In the genomic region with DNA sequence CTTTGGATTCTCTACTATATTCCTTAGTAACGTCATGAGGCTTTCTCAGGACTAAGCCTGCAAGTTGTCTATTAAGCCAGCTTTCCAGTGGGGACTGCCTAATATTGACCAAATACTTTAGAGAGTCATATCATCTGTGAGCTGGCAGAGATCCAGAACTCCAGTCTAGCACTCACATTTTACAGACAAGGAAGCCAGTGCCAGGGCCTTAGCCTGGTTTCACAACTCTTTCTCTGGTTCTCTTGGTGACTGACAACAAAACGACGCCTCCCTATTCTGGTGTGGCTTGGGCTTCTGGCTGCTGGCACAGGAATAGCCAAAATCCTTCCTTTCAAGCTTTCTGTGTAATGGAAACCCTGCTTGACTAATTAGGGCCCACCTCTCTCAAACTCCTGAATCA, we compare ENCODE assay signal across 9 cellular contexts.
DNase-seq lines count a peak whose midpoint lies in the region; ATAC-seq and TF ChIP-seq lines count a peak whose summit lies in the region.
"Had no signal": no experiment of that assay in that cellular context is flagged by ENCODE, and none has a peak within 500 bp of the region (broad histone marks: within the 10 kb centered on the region; RNA-seq: fewer than 3 reads in every experiment).

No MANE protein-coding gene starts in this region.

- TF ChIP-seq POLR2A in lower leg skin (IDR thresholded peaks at IDR 0.05), result no peak

- peak; percentile 8 for DNase-seq in ACHN
- peak; percentile 86 for DNase-seq in MV-4-11 (lab: John Stamatoyannopoulos, UW)
- peak; percentile 61 for DNase-seq in astrocyte of the spinal cord (ENCODE audit: low read depth, low spot score)
- DNase-seq in lower leg skin (ENCODE audit: low spot score in 2 of 2), result peak; percentile 95
- DNase-seq in aorta, result peak; percentile 81 to 92
- DNase-seq in glutamatergic neuron, result no peak
- DNase-seq: DND-41 had no signal

- 17 to 24% methylated on average over 3 of the region's 3 CpGs for WGBS in lower leg skin, 2 donors
- 3% methylated on average over 3 of the region's 3 CpGs for WGBS in aorta, 2 donors

- peak overlapping the region; percentile 61 to 70 for H3K27ac ChIP-seq in aorta (ENCODE audit: low read depth in 1 of 2, low read length in 2 of 2)

- H3K9me3 ChIP-seq in aorta (ENCODE audit: control insufficient read depth, low read length), result no peaks in the 10 kb centered on the region

- H3K36me3 ChIP-seq in aorta (ENCODE audit: control insufficient read depth in 1 of 2, insufficient read depth in 2 of 2, low read length in 1 of 2), result no peaks in the 10 kb centered on the region

- no peak for TF ChIP-seq CTCF in astrocyte of the spinal cord (IDR thresholded peaks at IDR 0.05; ENCODE audit: low read depth, low read length)
- TF ChIP-seq CTCF in lower leg skin (IDR thresholded peaks at IDR 0.05), result no peak
- no peak for TF ChIP-seq CTCF in glutamatergic neuron (IDR thresholded peaks at IDR 0.05; ENCODE audit: partially characterized antibody, unreplicated experiment)

- H3K9me3 Mint-ChIP-seq in glutamatergic neuron (ENCODE audit: unreplicated experiment), result peaks cover 11% of the 10 kb centered on the region

- in situ Hi-C loops in ACHN (cut with HindIII; ENCODE audit: low pct_ligation_motif_present, low pct_unique_long_range_greater_than_20kb, low sequenced_read_pairs) (no loop called here), astrocyte of the spinal cord (cut with HindIII; ENCODE audit: low sequenced_read_pairs) (no loop called here)

- H3K27me3 Mint-ChIP-seq in glutamatergic neuron (ENCODE audit: unreplicated experiment), result peaks cover 1% of the 10 kb centered on the region

- H3K4me1 ChIP-seq in aorta (ENCODE audit: control insufficient read depth in 1 of 2, insufficient read depth in 2 of 2, low read length in 2 of 2), result peaks cover 0 to 9% of the 10 kb centered on the region in 2 donors

- intact Hi-C loops in lower leg skin (cut with DNase I; ENCODE audit: low total_unique reads) (no loop called here), aorta (cut with DNase I) (loop anchor here (2.0 to 10.0 kb wide), 5 partner anchors 75 to 411 kb away; partner anchors contain the start of gene UBL3 (in 1 of the 2))

- H3K4me3 ChIP-seq in astrocyte of the spinal cord (ENCODE audit: low read depth, low read length) (no peak overlapping the region), lower leg skin (ENCODE audit: low read depth, poor library complexity, severe bottlenecking) (no peak overlapping the region), aorta (ENCODE audit: low read length in 2 of 2) (no peak overlapping the region)

- H3K4me1 Mint-ChIP-seq in glutamatergic neuron (ENCODE audit: low read depth, unreplicated experiment), result peaks cover 6% of the 10 kb centered on the region

- ATAC-seq in aorta (ENCODE audit: low FRiP score) (peak; percentile 78), GM21619 (IDR thresholded peaks at IDR 0.05; ENCODE audit: unreplicated experiment) (no peak), HG02970 (IDR thresholded peaks at IDR 0.05; ENCODE audit: low FRiP score, unreplicated experiment) (no peak)

- no peak overlapping the region for H3K27ac Mint-ChIP-seq in glutamatergic neuron (ENCODE audit: unreplicated experiment)

- no peak overlapping the region for H3K4me3 Mint-ChIP-seq in glutamatergic neuron (ENCODE audit: unreplicated experiment)

- H3K36me3 Mint-ChIP-seq in glutamatergic neuron (ENCODE audit: unreplicated experiment), result peaks cover 10% of the 10 kb centered on the region

- H3K27me3 ChIP-seq in aorta (ENCODE audit: control insufficient read depth in 1 of 2, insufficient read depth in 2 of 2, low read length in 1 of 2), result no peaks in the 10 kb centered on the region
